In the genomic region with DNA sequence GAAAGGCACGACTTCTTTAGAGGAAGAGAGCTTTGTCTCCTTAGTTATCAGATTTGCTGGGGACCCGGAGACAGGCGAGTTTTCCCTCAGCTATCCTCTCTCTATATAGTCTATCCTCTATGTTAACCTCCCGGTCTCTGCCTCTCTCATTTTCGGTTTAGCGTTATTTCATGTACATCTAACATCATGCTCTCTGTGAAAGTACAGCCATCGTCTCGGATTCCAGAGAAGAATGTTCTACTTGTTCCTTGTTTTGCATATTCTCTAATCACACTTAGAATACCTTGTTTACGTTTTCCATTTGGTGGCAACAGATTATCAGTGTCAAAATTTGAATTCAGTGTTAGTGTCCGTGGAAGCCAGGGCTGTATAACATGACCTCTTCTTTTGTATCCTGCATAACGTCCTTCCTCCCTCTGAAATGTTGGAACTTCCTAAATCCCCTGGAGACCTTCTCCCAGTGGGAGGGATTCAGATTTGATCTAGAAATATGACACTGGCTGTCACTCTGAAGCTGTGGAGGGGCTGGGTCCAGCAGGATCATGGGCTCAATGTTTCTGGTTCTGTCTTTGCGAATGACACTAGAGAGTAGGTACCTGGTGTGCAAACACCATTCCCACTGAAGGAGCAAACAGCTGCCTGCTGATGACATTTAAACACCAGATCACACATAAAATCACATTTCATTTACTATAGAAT, we compare ENCODE assay signal across 8 cellular contexts. TPM values are rescaled to one million over a fixed set of nuclear protein-coding genes. Genes with fewer than 3 reads are reported as not detected.
DNase-seq lines count a peak whose midpoint lies in the region; ATAC-seq, FAIRE-seq and TF ChIP-seq lines count a peak whose summit lies in the region.

No MANE protein-coding gene starts in this region.

- H3K27me3 ChIP-seq in BJ (ENCODE audit: control insufficient read depth, insufficient read depth, low read length) (no peaks in the 10 kb centered on the region), HUES6 (ENCODE audit: control insufficient read depth, insufficient read depth, low read length) (peaks cover 9% of the 10 kb centered on the region), HepG2 (ENCODE audit: control insufficient read depth in 1 of 2, insufficient read depth in 2 of 2, low read length in 2 of 2) (peaks cover 4 to 26% of the 10 kb centered on the region in 2 experiments), thyroid gland (no peaks in the 10 kb centered on the region)

- no peaks in the 10 kb centered on the region for H3K9me3 ChIP-seq in HUES6 (ENCODE audit: control insufficient read depth, insufficient read depth, low read depth, low read length)
- no peaks in the 10 kb centered on the region for H3K9me3 ChIP-seq in HepG2 (ENCODE audit: low read length)
- H3K9me3 ChIP-seq in thyroid gland = no peaks in the 10 kb centered on the region

- TF ChIP-seq CTCF in BJ (IDR thresholded peaks at IDR 0.05; ENCODE audit: insufficient read depth, low read depth, low read length) (no peak), brain (conservative IDR thresholded peaks at IDR 0.05) (no peak), HepG2 (CRISPR knock-in tag; IDR thresholded peaks at IDR 0.05) (no peak), thyroid gland (IDR thresholded peaks at IDR 0.05) (no peak)

- H3K79me2 ChIP-seq in HepG2 (ENCODE audit: insufficient read depth, low read length) = no peaks in the 10 kb centered on the region

- peak; percentile 39 for FAIRE-seq in GM19239 (lab: Jason Lieb, UNC)
- no peak for FAIRE-seq in HepG2 (lab: Jason Lieb, UNC)

- no peaks in the 10 kb centered on the region for H4K20me1 ChIP-seq in HepG2 (ENCODE audit: insufficient read depth, low read length)

- intact Hi-C loops in HepG2 (cut with micrococcal nuclease; ENCODE audit: unreplicated experiment) = loop anchor here (5.0 kb wide), 2 partner anchors 93 to 312 kb away; no protein-coding TSS in a partner anchor
- intact Hi-C loops in thyroid gland (cut with DNase I) = no loop called here

- peaks cover 14% of the 10 kb centered on the region for H3K4me1 ChIP-seq in HUES6 (ENCODE audit: control insufficient read depth, insufficient read depth, low read length)
- peaks cover 15% of the 10 kb centered on the region for H3K4me1 ChIP-seq in HepG2 (ENCODE audit: insufficient read depth, low read length)
- H3K4me1 ChIP-seq in thyroid gland = no peaks in the 10 kb centered on the region

- 5% methylated on average over 12 of the region's 12 CpGs for WGBS in HepG2 (ENCODE audit: low lambda C conversion rate)
- WGBS in thyroid gland, 2 donors = 6 to 8% methylated on average over 12 of the region's 12 CpGs

- TF ChIP-seq EP300 in HepG2 (IDR thresholded peaks at IDR 0.05; ENCODE audit: low read depth in 2 of 2, low read length in 2 of 2) = no peak
- TF ChIP-seq EP300 in HepG2 (CRISPR knock-in tag; IDR thresholded peaks at IDR 0.05; ENCODE audit: borderline replicate concordance) = no peak

- in situ Hi-C loops in HepG2 (cut with HindIII; ENCODE audit: extremely low pct_ligation_motif_present, low pct_unique_long_range_greater_than_20kb) = no loop called here

- peak overlapping the region; percentile 72 for H3K9ac ChIP-seq in HUES6 (ENCODE audit: low read length)
- H3K9ac ChIP-seq in HepG2 (ENCODE audit: insufficient read depth, low read depth, low read length) = no peak overlapping the region

- H3K4me3 ChIP-seq in BJ (ENCODE audit: low read depth, low read length) (peak overlapping the region; percentile 51), HUES6 (ENCODE audit: low read depth, low read length) (peak overlapping the region; percentile 85), HepG2 (replicated peaks in 1 of 3; ENCODE audit: insufficient read depth in 1 of 3, low read depth in 2 of 3, low read length in 3 of 3) (peak overlapping the region in 2 of 3 experiments; percentile 10 to 62; a peak in 1 of 6 replicates), thyroid gland (replicated peaks in 1 of 3) (peak overlapping the region; percentile 33 to 83 (median 39))

- peaks cover 12% of the 10 kb centered on the region for H3K4me1 Mint-ChIP-seq in brain

- peak; percentile 78 for ATAC-seq in HepG2

- DNase-seq in BJ (ENCODE audit: low read depth) (no peak), GM19239 (ENCODE audit: insufficient read length, low spot score) (no peak), HepG2 (ENCODE audit: low spot score) (no peak), thyroid gland (no peak), NCI-H2107 (lab: John Stamatoyannopoulos, UW) (no peak), NCI-H146 (lab: John Stamatoyannopoulos, UW) (no peak)

- TF ChIP-seq POLR2A in HepG2 (IDR thresholded peaks at IDR 0.05; ENCODE audit: insufficient read depth in 1 of 2, low read depth in 2 of 2, low read length in 2 of 2) (no peak), thyroid gland (IDR thresholded peaks at IDR 0.05) (no peak)

- H3K27me3 Mint-ChIP-seq in brain = peaks cover 55% of the 10 kb centered on the region

- H3K27ac ChIP-seq in HUES6 (ENCODE audit: low read depth, low read length) (no peak overlapping the region), HepG2 (ENCODE audit: extremely low read length, insufficient read depth, low read length) (no peak overlapping the region), thyroid gland (peak overlapping the region in 2 of 3 donors; percentile 26 to 38)

- no peak for TF ChIP-seq RAD21 in HepG2 (CRISPR knock-in tag; IDR thresholded peaks at IDR 0.05)

- H2AFZ ChIP-seq in HepG2 (ENCODE audit: low read length) = no peak overlapping the region

- H3K36me3 ChIP-seq in BJ (ENCODE audit: control insufficient read depth, insufficient read depth, low read length) (no peaks in the 10 kb centered on the region), HUES6 (ENCODE audit: control insufficient read depth, insufficient read depth, low read length) (no peaks in the 10 kb centered on the region), HepG2 (replicated peaks in 1 of 2; ENCODE audit: control insufficient read depth in 1 of 2, insufficient read depth in 2 of 2, low read length in 2 of 2) (no peaks in the 10 kb centered on the region), thyroid gland (no peaks in the 10 kb centered on the region)

- H3K4me2 ChIP-seq in HepG2 (ENCODE audit: low read depth, low read length) = peak overlapping the region; percentile 67

- CTCF ChIA-PET in BJ (lab: Yijun Ruan, JAX) (interaction anchor here (0.7 to 1.9 kb wide), 13 partner anchors 7 to 450 kb away, joined by 3 to 7 read pairs (median 5); no protein-coding TSS in a partner anchor), HepG2 (lab: Yijun Ruan, JAX; ENCODE audit: low intra/inter-chr PET ratio, low total read pairs) (no interaction called here)

- no TSS peak for BruUV-seq in HepG2 (replicated peaks; lab: Mats Ljungman, UMichigan)

- H3K27ac Mint-ChIP-seq in brain = peak overlapping the region in 2 of 5 experiments; percentile 13 to 64

- H3K9me3 Mint-ChIP-seq in brain = no peaks in the 10 kb centered on the region

- POLR2A ChIA-PET in BJ (lab: Charles Lee) = interaction anchor here (0.9 kb wide), 1 partner anchor 61 kb away, joined by 4 read pairs; no protein-coding TSS in a partner anchor
- POLR2A ChIA-PET in HepG2 (lab: Yijun Ruan, JAX) = no interaction called here

- no peaks in the 10 kb centered on the region for H3K36me3 Mint-ChIP-seq in brain

- peak overlapping the region; percentile 86 to 96 (median 89) for H3K4me3 Mint-ChIP-seq in brain

RNA-seq across cellular contexts. Expression of a gene that starts 0.7 kb away (rescaled TPM):
- polyA plus RNA-seq in BJ (2011; rRNA removed) (0.18 and 0.47 TPM in 2 replicates), brain (ENCODE audit: insufficient read depth, low read depth, low replicate concordance) (not detected), HepG2 (2011; rRNA removed) (not detected in 2 replicates)
- 0.14 and 0.62 TPM in 2 replicates for polyA minus RNA-seq in BJ (2011; rRNA and poly(A)+ RNA removed)
- total RNA-seq in HepG2 (2016; rRNA removed; fragmentation: Illumina TruSeq; extraction: Trizol) (0.13 TPM in 1 of 2 replicates, not detected in the other), thyroid gland (under 1 TPM in 2 of 4 donors, not detected in 2; 0.22 to 0.59 TPM)
- not detected in 2 replicates for total RNA-seq in HepG2 (2016; cell fraction: cytosol; rRNA removed; fragmentation: Illumina TruSeq; extraction: Trizol; ENCODE audit: low read depth)
- total RNA-seq in HepG2 (2016; cell fraction: insoluble cytoplasmic fraction; rRNA removed; fragmentation: Illumina TruSeq; extraction: Trizol) = 0.24 TPM in 1 of 2 replicates, not detected in the other
- total RNA-seq in HepG2 (2016; cell fraction: membrane; rRNA removed; fragmentation: Illumina TruSeq; extraction: Trizol) = not detected in 2 replicates
- total RNA-seq in HepG2 (2016; cell fraction: nucleus; rRNA removed; fragmentation: Illumina TruSeq; extraction: Trizol) = 0.38 TPM in 1 of 2 replicates, not detected in the other
- polyA plus RNA-seq in HepG2 (2011; cell fraction: cytosol; rRNA removed) = not detected in 2 replicates
- not detected in 2 replicates for polyA plus RNA-seq in HepG2 (2011; cell fraction: nucleus; rRNA removed)
- polyA plus RNA-seq in HepG2 (2012) = not detected in 2 replicates
- not detected in 2 replicates for polyA plus RNA-seq in HepG2 (2016; cell fraction: cytosol; fragmentation: Illumina TruSeq; extraction: Trizol; ENCODE audit: low read depth)
- 0.22 TPM in 1 of 2 replicates, not detected in the other for polyA plus RNA-seq in HepG2 (2016; cell fraction: insoluble cytoplasmic fraction; fragmentation: Illumina TruSeq; extraction: Trizol; ENCODE audit: low read depth)
- polyA plus RNA-seq in HepG2 (2016; cell fraction: membrane; fragmentation: Illumina TruSeq; extraction: Trizol; ENCODE audit: low read depth) = 0.24 TPM in 1 of 2 replicates, not detected in the other
- polyA plus RNA-seq in HepG2 (2016; cell fraction: nucleus; fragmentation: Illumina TruSeq; extraction: Trizol; ENCODE audit: insufficient read depth, low read depth) = 0.53 and 1.3 TPM in 2 replicates
- polyA minus RNA-seq in HepG2 (2011; rRNA and poly(A)+ RNA removed; ENCODE audit: low replicate concordance) = 0.89 TPM in 1 of 2 replicates, not detected in the other
- not detected in 2 replicates for polyA minus RNA-seq in HepG2 (2011; cell fraction: cytosol; rRNA and poly(A)+ RNA removed)
- not detected in 2 replicates for polyA minus RNA-seq in HepG2 (2011; cell fraction: nucleus; rRNA and poly(A)+ RNA removed)

RNA-seq across cellular contexts. Expression of a gene that starts 40.7 kb away (rescaled TPM):
- polyA plus RNA-seq in BJ (2011; rRNA removed) (0.18 and 0.23 TPM in 2 replicates), brain (ENCODE audit: insufficient read depth, low read depth, low replicate concordance) (not detected), HepG2 (2011; rRNA removed) (0.03 TPM in 1 of 2 replicates, not detected in the other)
- polyA minus RNA-seq in BJ (2011; rRNA and poly(A)+ RNA removed) = not detected in 2 replicates
- total RNA-seq in HepG2 (2016; rRNA removed; fragmentation: Illumina TruSeq; extraction: Trizol) (not detected in 2 replicates), thyroid gland (not detected)
- not detected in 2 replicates for total RNA-seq in HepG2 (2016; cell fraction: cytosol; rRNA removed; fragmentation: Illumina TruSeq; extraction: Trizol; ENCODE audit: low read depth)
- not detected in 2 replicates for total RNA-seq in HepG2 (2016; cell fraction: insoluble cytoplasmic fraction; rRNA removed; fragmentation: Illumina TruSeq; extraction: Trizol)
- total RNA-seq in HepG2 (2016; cell fraction: membrane; rRNA removed; fragmentation: Illumina TruSeq; extraction: Trizol) = not detected in 2 replicates
- total RNA-seq in HepG2 (2016; cell fraction: nucleus; rRNA removed; fragmentation: Illumina TruSeq; extraction: Trizol) = not detected in 2 replicates
- polyA plus RNA-seq in HepG2 (2011; cell fraction: cytosol; rRNA removed) = not detected in 2 replicates
- polyA plus RNA-seq in HepG2 (2011; cell fraction: nucleus; rRNA removed) = not detected in 2 replicates
- not detected in 2 replicates for polyA plus RNA-seq in HepG2 (2012)
- not detected in 2 replicates for polyA plus RNA-seq in HepG2 (2016; cell fraction: cytosol; fragmentation: Illumina TruSeq; extraction: Trizol; ENCODE audit: low read depth)
- polyA plus RNA-seq in HepG2 (2016; cell fraction: insoluble cytoplasmic fraction; fragmentation: Illumina TruSeq; extraction: Trizol; ENCODE audit: low read depth) = not detected in 2 replicates
- not detected in 2 replicates for polyA plus RNA-seq in HepG2 (2016; cell fraction: membrane; fragmentation: Illumina TruSeq; extraction: Trizol; ENCODE audit: low read depth)
- polyA plus RNA-seq in HepG2 (2016; cell fraction: nucleus; fragmentation: Illumina TruSeq; extraction: Trizol; ENCODE audit: insufficient read depth, low read depth) = not detected in 2 replicates
- polyA minus RNA-seq in HepG2 (2011; rRNA and poly(A)+ RNA removed; ENCODE audit: low replicate concordance) = not detected in 2 replicates
- not detected in 2 replicates for polyA minus RNA-seq in HepG2 (2011; cell fraction: cytosol; rRNA and poly(A)+ RNA removed)
- not detected in 2 replicates for polyA minus RNA-seq in HepG2 (2011; cell fraction: nucleus; rRNA and poly(A)+ RNA removed)

RNA-seq across cellular contexts. Expression of a gene that starts 51.2 kb away (rescaled TPM):
- polyA plus RNA-seq in BJ (2011; rRNA removed) (not detected in 2 replicates), brain (ENCODE audit: insufficient read depth, low read depth, low replicate concordance) (0.54 TPM), HepG2 (2011; rRNA removed) (not detected in 2 replicates)
- not detected in 2 replicates for polyA minus RNA-seq in BJ (2011; rRNA and poly(A)+ RNA removed)
- total RNA-seq in HepG2 (2016; rRNA removed; fragmentation: Illumina TruSeq; extraction: Trizol) (not detected in 2 replicates), thyroid gland (1 to 10 TPM in 3 of 4 donors, not detected in 1; 1.3 to 1.5 (median 1.3) TPM)
- not detected in 2 replicates for total RNA-seq in HepG2 (2016; cell fraction: cytosol; rRNA removed; fragmentation: Illumina TruSeq; extraction: Trizol; ENCODE audit: low read depth)
- not detected in 2 replicates for total RNA-seq in HepG2 (2016; cell fraction: insoluble cytoplasmic fraction; rRNA removed; fragmentation: Illumina TruSeq; extraction: Trizol)
- total RNA-seq in HepG2 (2016; cell fraction: membrane; rRNA removed; fragmentation: Illumina TruSeq; extraction: Trizol) = not detected in 2 replicates
- total RNA-seq in HepG2 (2016; cell fraction: nucleus; rRNA removed; fragmentation: Illumina TruSeq; extraction: Trizol) = not detected in 2 replicates
- polyA plus RNA-seq in HepG2 (2011; cell fraction: cytosol; rRNA removed) = not detected in 2 replicates
- polyA plus RNA-seq in HepG2 (2011; cell fraction: nucleus; rRNA removed) = not detected in 2 replicates
- not detected in 2 replicates for polyA plus RNA-seq in HepG2 (2012)
- polyA plus RNA-seq in HepG2 (2016; cell fraction: cytosol; fragmentation: Illumina TruSeq; extraction: Trizol; ENCODE audit: low read depth) = not detected in 2 replicates
- not detected in 2 replicates for polyA plus RNA-seq in HepG2 (2016; cell fraction: insoluble cytoplasmic fraction; fragmentation: Illumina TruSeq; extraction: Trizol; ENCODE audit: low read depth)
- polyA plus RNA-seq in HepG2 (2016; cell fraction: membrane; fragmentation: Illumina TruSeq; extraction: Trizol; ENCODE audit: low read depth) = not detected in 2 replicates
- not detected in 2 replicates for polyA plus RNA-seq in HepG2 (2016; cell fraction: nucleus; fragmentation: Illumina TruSeq; extraction: Trizol; ENCODE audit: insufficient read depth, low read depth)
- polyA minus RNA-seq in HepG2 (2011; rRNA and poly(A)+ RNA removed; ENCODE audit: low replicate concordance) = not detected in 2 replicates
- not detected in 2 replicates for polyA minus RNA-seq in HepG2 (2011; cell fraction: cytosol; rRNA and poly(A)+ RNA removed)
- not detected in 2 replicates for polyA minus RNA-seq in HepG2 (2011; cell fraction: nucleus; rRNA and poly(A)+ RNA removed)

RNA-seq across cellular contexts. Expression of a gene that starts 57.4 kb away (rescaled TPM):
- polyA plus RNA-seq in BJ (2011; rRNA removed) = not detected in 2 replicates
- not detected in 2 replicates for polyA minus RNA-seq in BJ (2011; rRNA and poly(A)+ RNA removed)
- polyA plus RNA-seq in brain (ENCODE audit: insufficient read depth, low read depth, low replicate concordance) = not detected
- total RNA-seq in HepG2 (2016; rRNA removed; fragmentation: Illumina TruSeq; extraction: Trizol) = not detected in 2 replicates
- not detected in 2 replicates for total RNA-seq in HepG2 (2016; cell fraction: cytosol; rRNA removed; fragmentation: Illumina TruSeq; extraction: Trizol; ENCODE audit: low read depth)
- total RNA-seq in HepG2 (2016; cell fraction: insoluble cytoplasmic fraction; rRNA removed; fragmentation: Illumina TruSeq; extraction: Trizol) = not detected in 2 replicates
- total RNA-seq in HepG2 (2016; cell fraction: membrane; rRNA removed; fragmentation: Illumina TruSeq; extraction: Trizol) = not detected in 2 replicates
- not detected in 2 replicates for total RNA-seq in HepG2 (2016; cell fraction: nucleus; rRNA removed; fragmentation: Illumina TruSeq; extraction: Trizol)
- not detected in 2 replicates for polyA plus RNA-seq in HepG2 (2011; rRNA removed)
- polyA plus RNA-seq in HepG2 (2011; cell fraction: cytosol; rRNA removed) = not detected in 2 replicates
- not detected in 2 replicates for polyA plus RNA-seq in HepG2 (2011; cell fraction: nucleus; rRNA removed)
- polyA plus RNA-seq in HepG2 (2012) = not detected in 2 replicates
- not detected in 2 replicates for polyA plus RNA-seq in HepG2 (2016; cell fraction: cytosol; fragmentation: Illumina TruSeq; extraction: Trizol; ENCODE audit: low read depth)
- polyA plus RNA-seq in HepG2 (2016; cell fraction: insoluble cytoplasmic fraction; fragmentation: Illumina TruSeq; extraction: Trizol; ENCODE audit: low read depth) = not detected in 2 replicates
- not detected in 2 replicates for polyA plus RNA-seq in HepG2 (2016; cell fraction: membrane; fragmentation: Illumina TruSeq; extraction: Trizol; ENCODE audit: low read depth)
- not detected in 2 replicates for polyA plus RNA-seq in HepG2 (2016; cell fraction: nucleus; fragmentation: Illumina TruSeq; extraction: Trizol; ENCODE audit: insufficient read depth, low read depth)
- polyA minus RNA-seq in HepG2 (2011; rRNA and poly(A)+ RNA removed; ENCODE audit: low replicate concordance) = not detected in 2 replicates
- not detected in 2 replicates for polyA minus RNA-seq in HepG2 (2011; cell fraction: cytosol; rRNA and poly(A)+ RNA removed)
- polyA minus RNA-seq in HepG2 (2011; cell fraction: nucleus; rRNA and poly(A)+ RNA removed) = not detected in 2 replicates
- total RNA-seq in thyroid gland = not detected

RNA-seq across cellular contexts. Expression of a gene that starts 59.8 kb away (rescaled TPM):
- polyA plus RNA-seq in BJ (2011; rRNA removed) = 0.63 and 0.82 TPM in 2 replicates
- polyA minus RNA-seq in BJ (2011; rRNA and poly(A)+ RNA removed) = 0.71 and 0.87 TPM in 2 replicates
- polyA plus RNA-seq in brain (ENCODE audit: insufficient read depth, low read depth, low replicate concordance) = not detected
- total RNA-seq in HepG2 (2016; rRNA removed; fragmentation: Illumina TruSeq; extraction: Trizol) = 0.44 and 0.97 TPM in 2 replicates
- total RNA-seq in HepG2 (2016; cell fraction: cytosol; rRNA removed; fragmentation: Illumina TruSeq; extraction: Trizol; ENCODE audit: low read depth) = 1.3 and 1.6 TPM in 2 replicates
- total RNA-seq in HepG2 (2016; cell fraction: insoluble cytoplasmic fraction; rRNA removed; fragmentation: Illumina TruSeq; extraction: Trizol) = 0.15 and 0.76 TPM in 2 replicates
- 0.90 and 1.0 TPM in 2 replicates for total RNA-seq in HepG2 (2016; cell fraction: membrane; rRNA removed; fragmentation: Illumina TruSeq; extraction: Trizol)
- 1.6 and 1.9 TPM in 2 replicates for total RNA-seq in HepG2 (2016; cell fraction: nucleus; rRNA removed; fragmentation: Illumina TruSeq; extraction: Trizol)
- not detected in 2 replicates for polyA plus RNA-seq in HepG2 (2011; rRNA removed)
- polyA plus RNA-seq in HepG2 (2011; cell fraction: cytosol; rRNA removed) = 0.06 TPM in 1 of 2 replicates, not detected in the other
- polyA plus RNA-seq in HepG2 (2011; cell fraction: nucleus; rRNA removed) = 0.33 and 0.56 TPM in 2 replicates
- not detected in 2 replicates for polyA plus RNA-seq in HepG2 (2012)
- 0.14 and 0.32 TPM in 2 replicates for polyA plus RNA-seq in HepG2 (2016; cell fraction: cytosol; fragmentation: Illumina TruSeq; extraction: Trizol; ENCODE audit: low read depth)
- 0.40 and 0.66 TPM in 2 replicates for polyA plus RNA-seq in HepG2 (2016; cell fraction: insoluble cytoplasmic fraction; fragmentation: Illumina TruSeq; extraction: Trizol; ENCODE audit: low read depth)
- 0.21 and 0.46 TPM in 2 replicates for polyA plus RNA-seq in HepG2 (2016; cell fraction: membrane; fragmentation: Illumina TruSeq; extraction: Trizol; ENCODE audit: low read depth)
- 3.8 and 4.3 TPM in 2 replicates for polyA plus RNA-seq in HepG2 (2016; cell fraction: nucleus; fragmentation: Illumina TruSeq; extraction: Trizol; ENCODE audit: insufficient read depth, low read depth)
- polyA minus RNA-seq in HepG2 (2011; rRNA and poly(A)+ RNA removed; ENCODE audit: low replicate concordance) = 5.7 TPM in 1 of 2 replicates, not detected in the other
- not detected in 2 replicates for polyA minus RNA-seq in HepG2 (2011; cell fraction: cytosol; rRNA and poly(A)+ RNA removed)
- not detected in 2 replicates for polyA minus RNA-seq in HepG2 (2011; cell fraction: nucleus; rRNA and poly(A)+ RNA removed)
- total RNA-seq in thyroid gland = 1 to 10 TPM; 2.0 to 3.8 (median 2.5) TPM

Comparison
In these comparisons a context has a peak if more than half of its experiments do, and no peak if none do; other contexts are left out.
1. H3K27ac ChIP-seq: peak in thyroid gland (2 of 3); none in HUES6 (single experiment) and HepG2 (single experiment).
2. Peak in every context shown above with its lines, with median percentiles within 50 percentile points of each other: H3K4me3 ChIP-seq.